1 cellular context compared by ENCODE assay signal in genomic region chr1:24910751-24911650, GRCh38.
TF ChIP-seq lines count a peak whose summit lies in the region.

No MANE protein-coding gene starts in this region.

TF ChIP-seq in HepG2, 621 proteins besides CTCF, POLR2A, EP300 and RAD21 (continued from another document and continues in another):
- TF ChIP-seq ZBTB44 (CRISPR knock-in tag; IDR thresholded peaks at IDR 0.05) (0 out of 2 replicates have a peak, but pooled peaks have one; percentile 58), MAFG (CRISPR knock-in tag; IDR thresholded peaks at IDR 0.05) (no peak), TRAFD1 (CRISPR knock-in tag; IDR thresholded peaks at IDR 0.05; ENCODE audit: borderline replicate concordance) (0 out of 2 replicates have a peak, but pooled peaks have one; percentile 67), ZNF703 (CRISPR knock-in tag; IDR thresholded peaks at IDR 0.05; ENCODE audit: borderline replicate concordance) (no peak), GPN1 (CRISPR knock-in tag; IDR thresholded peaks at IDR 0.05; ENCODE audit: borderline replicate concordance) (no peak), ZNF232 (CRISPR knock-in tag; IDR thresholded peaks at IDR 0.05; ENCODE audit: borderline replicate concordance) (0 out of 2 replicates have a peak, but pooled peaks have one; percentile 15), FOXA1 (IDR thresholded peaks at IDR 0.05) (no peak), FOXA1 (CRISPR knock-in tag; IDR thresholded peaks at IDR 0.05) (peak; percentile 82), DPF2 (CRISPR knock-in tag; IDR thresholded peaks at IDR 0.05; ENCODE audit: borderline replicate concordance, low read depth) (peak; percentile 78; the same call in 1 of the 2 replicates), E2F2 (CRISPR knock-in tag; IDR thresholded peaks at IDR 0.05; ENCODE audit: borderline replicate concordance) (no peak), PRMT3 (CRISPR knock-in tag; IDR thresholded peaks at IDR 0.05; ENCODE audit: borderline replicate concordance, low read depth) (no peak), ZMAT3 (CRISPR knock-in tag; conservative IDR thresholded peaks at IDR 0.05) (no peak), SP1 (IDR thresholded peaks at IDR 0.05) (no peak), SP1 (CRISPR knock-in tag; IDR thresholded peaks at IDR 0.05) (no peak), ZBTB10 (CRISPR knock-in tag; IDR thresholded peaks at IDR 0.05; ENCODE audit: borderline replicate concordance) (no peak), ZNF598 (CRISPR knock-in tag; IDR thresholded peaks at IDR 0.05; ENCODE audit: borderline replicate concordance) (0 out of 2 replicates have a peak, but pooled peaks have one; percentile 78), TFE3 (CRISPR knock-in tag; IDR thresholded peaks at IDR 0.05) (peak; percentile 86), NCOA5 (CRISPR knock-in tag; IDR thresholded peaks at IDR 0.05) (no peak), TERF1 (CRISPR knock-in tag; IDR thresholded peaks at IDR 0.05) (no peak), ZSCAN31 (CRISPR knock-in tag; IDR thresholded peaks at IDR 0.05; ENCODE audit: low read depth) (peak; percentile 86), ZNF576 (CRISPR knock-in tag; IDR thresholded peaks at IDR 0.05) (no peak), RXRA (CRISPR knock-in tag; IDR thresholded peaks at IDR 0.05) (peak; percentile 16; the same call in 1 of the 2 replicates), JDP2 (CRISPR knock-in tag; IDR thresholded peaks at IDR 0.05; ENCODE audit: borderline replicate concordance) (no peak), NFKB2 (CRISPR knock-in tag; IDR thresholded peaks at IDR 0.05; ENCODE audit: borderline replicate concordance) (0 out of 2 replicates have a peak, but pooled peaks have one; percentile 61), FOXJ3 (CRISPR knock-in tag; IDR thresholded peaks at IDR 0.05; ENCODE audit: borderline replicate concordance) (peak; percentile 38; the same call in 1 of the 2 replicates), PHF5A (CRISPR knock-in tag; IDR thresholded peaks at IDR 0.05; ENCODE audit: low read depth, unreplicated experiment) (no peak), ERF (CRISPR knock-in tag; IDR thresholded peaks at IDR 0.05) (peak; percentile 45), ZNF572 (CRISPR knock-in tag; IDR thresholded peaks at IDR 0.05) (no peak), ZBTB49 (CRISPR knock-in tag; IDR thresholded peaks at IDR 0.05; ENCODE audit: borderline replicate concordance) (no peak), HNF1A (IDR thresholded peaks at IDR 0.05; ENCODE audit: low read depth) (no peak), HNF1A (CRISPR knock-in tag; IDR thresholded peaks at IDR 0.05; ENCODE audit: borderline replicate concordance) (peak; percentile 37; the same call in 1 of the 2 replicates), ATF2 (CRISPR knock-in tag; IDR thresholded peaks at IDR 0.05) (no peak), SMARCE1 (IDR thresholded peaks at IDR 0.05; ENCODE audit: borderline replicate concordance) (no peak), E2F5 (CRISPR knock-in tag; conservative IDR thresholded peaks at IDR 0.05) (no peak), RAD51 (IDR thresholded peaks at IDR 0.05; ENCODE audit: borderline replicate concordance) (peak; percentile 53; the same call in 1 of the 2 replicates), SMAD3 (CRISPR knock-in tag; IDR thresholded peaks at IDR 0.05) (no peak), NR2C2 (CRISPR knock-in tag; IDR thresholded peaks at IDR 0.05; ENCODE audit: borderline replicate concordance) (peak; percentile 28; the same call in 1 of the 2 replicates), TBX2 (CRISPR knock-in tag; IDR thresholded peaks at IDR 0.05; ENCODE audit: borderline replicate concordance) (peak; percentile 80), NCOR1 (IDR thresholded peaks at IDR 0.05; ENCODE audit: borderline replicate concordance, low read length) (no peak)
